8 cellular contexts compared by ENCODE assay signal in the genomic region with DNA sequence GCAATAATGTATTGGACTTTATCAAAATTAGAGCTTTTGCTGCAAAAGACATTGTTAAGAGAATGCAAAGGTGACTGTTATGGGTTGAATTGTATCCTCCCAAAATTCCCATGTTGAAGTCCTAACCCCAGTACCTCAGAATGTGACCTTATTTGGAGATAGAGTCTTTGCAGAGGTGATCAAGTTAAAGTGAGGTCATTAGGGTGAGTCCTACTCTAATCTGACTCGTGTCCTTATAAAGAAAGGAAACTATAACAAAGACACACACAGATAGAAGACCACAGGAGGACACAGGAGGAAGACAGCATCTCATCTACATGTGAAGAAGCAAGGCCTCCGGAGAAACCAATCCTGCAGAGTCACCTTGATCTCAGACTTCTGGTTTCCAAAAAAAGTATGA.
"Had no signal": no experiment of that assay in that cellular context is flagged by ENCODE, and none has a peak within 500 bp of the region (broad histone marks: within the 10 kb centered on the region; RNA-seq: fewer than 3 reads in every experiment).

No MANE protein-coding gene starts in this region.

- H3K27ac Mint-ChIP-seq: IgD-negative memory B cell had no signal

- FAIRE-seq: H54 had no signal

- H3K27ac ChIP-seq: HL-60, KMS-11 had no signal

- H3K4me1 Mint-ChIP-seq: IgD-negative memory B cell had no signal

- H3K4me2 ChIP-seq: KMS-11 had no signal

- H3K4me3 Mint-ChIP-seq: H9, IgD-negative memory B cell had no signal

- DNase-seq: GOT3, H9, HCEC 1CT, KBM-7 had no signal

- H3K36me3 Mint-ChIP-seq: IgD-negative memory B cell had no signal

- H3K9ac ChIP-seq: KMS-11 had no signal
